In genomic region chr9:73162987-73163763, GRCh38 we compare ENCODE assay signal across 1 cellular context.
TF ChIP-seq lines count a peak whose summit lies in the region.

No MANE protein-coding gene starts in this region.

TF ChIP-seq in IMR-90, 13 proteins besides CTCF, POLR2A, EP300 and RAD21 (continued from another document):
- TF ChIP-seq CEBPB (IDR thresholded peaks at IDR 0.05; ENCODE audit: low read depth, low read length) (no peak), RCOR1 (IDR thresholded peaks at IDR 0.05; ENCODE audit: insufficient replicate concordance, low read length) (no peak), BHLHE40 (IDR thresholded peaks at IDR 0.05; ENCODE audit: low read depth, low read length) (no peak), ELK1 (IDR thresholded peaks at IDR 0.05; ENCODE audit: borderline replicate concordance, low read depth, low read length) (no peak), FOS (IDR thresholded peaks at IDR 0.05; ENCODE audit: low read depth, low read length) (no peak), CHD1 (IDR thresholded peaks at IDR 0.05; ENCODE audit: low read depth, low read length) (no peak), MAFK (IDR thresholded peaks at IDR 0.05; ENCODE audit: low read depth, low read length) (no peak), USF2 (IDR thresholded peaks at IDR 0.05; ENCODE audit: low read depth, low read length) (no peak), SMC3 (IDR thresholded peaks at IDR 0.05; ENCODE audit: low read depth, low read length) (no peak)
